Comparison of ENCODE assay signal across 1 cellular context in genomic region chr19:18559685-18560084, GRCh38.
TF ChIP-seq lines count a peak whose summit lies in the region.

No MANE protein-coding gene starts in this region.

TF ChIP-seq in WTC11, 78 proteins besides CTCF, POLR2A, EP300 and RAD21 (continued from another document):
- TF ChIP-seq PREB (CRISPR knock-in tag; IDR thresholded peaks at IDR 0.05; ENCODE audit: borderline replicate concordance): no peak
- TF ChIP-seq TP53 (CRISPR knock-in tag; IDR thresholded peaks at IDR 0.05): no peak
- TF ChIP-seq GRHL2 (CRISPR knock-in tag; IDR thresholded peaks at IDR 0.05; ENCODE audit: insufficient replicate concordance, severe bottlenecking): no peak
- no peak for TF ChIP-seq ZNF512 (CRISPR knock-in tag; IDR thresholded peaks at IDR 0.05; ENCODE audit: borderline replicate concordance)
- no peak for TF ChIP-seq ZNF423 (CRISPR knock-in tag; IDR thresholded peaks at IDR 0.05)
- no peak for TF ChIP-seq ERG (CRISPR knock-in tag; IDR thresholded peaks at IDR 0.05)
- no peak for TF ChIP-seq SMAD4 (CRISPR knock-in tag; IDR thresholded peaks at IDR 0.05)
- no peak for TF ChIP-seq CDX4 (CRISPR knock-in tag; IDR thresholded peaks at IDR 0.05; ENCODE audit: borderline replicate concordance)
- no peak for TF ChIP-seq TCF7 (CRISPR knock-in tag; IDR thresholded peaks at IDR 0.05; ENCODE audit: low read depth)
- no peak for TF ChIP-seq E2F5 (CRISPR knock-in tag; IDR thresholded peaks at IDR 0.05)
TF ChIP-seq in WTC11: peak in this region for 0.
